In the genomic region with DNA sequence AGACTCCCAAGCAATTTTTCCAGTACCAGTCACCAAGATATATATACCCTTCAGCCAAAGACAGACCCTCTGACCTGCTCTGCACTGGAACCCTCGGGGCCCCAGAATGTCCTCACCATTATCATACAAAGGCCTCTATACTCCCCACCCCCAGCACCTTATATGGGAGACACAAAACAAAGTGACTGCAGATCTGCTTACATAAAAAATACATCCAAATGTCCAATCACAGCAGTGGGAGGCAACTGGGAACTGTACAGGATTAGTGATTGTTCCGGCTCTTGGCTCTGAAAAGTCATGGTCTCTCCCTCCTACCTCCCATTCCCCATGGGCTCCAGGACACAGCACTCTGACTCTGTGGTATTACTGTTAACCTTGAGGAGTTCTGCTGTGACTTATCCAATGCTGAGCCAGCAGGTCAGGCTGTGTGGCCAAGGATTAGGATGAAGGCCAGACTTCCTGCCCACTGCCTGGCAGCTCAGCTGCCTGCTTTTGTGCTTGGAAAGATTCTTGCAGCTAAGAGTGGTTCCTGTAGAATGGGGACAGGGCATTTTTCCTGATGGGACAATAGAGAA, we compare ENCODE assay signal across 1 cellular context.
A peak's percentile ranks its signal among the peaks of the same experiment; 100 is the strongest.
TF ChIP-seq lines count a peak whose summit lies in the region.

No MANE protein-coding gene starts in this region.

TF ChIP-seq in IMR-90, 13 proteins besides CTCF, POLR2A, EP300 and RAD21:
- TF ChIP-seq, protein P1, sequence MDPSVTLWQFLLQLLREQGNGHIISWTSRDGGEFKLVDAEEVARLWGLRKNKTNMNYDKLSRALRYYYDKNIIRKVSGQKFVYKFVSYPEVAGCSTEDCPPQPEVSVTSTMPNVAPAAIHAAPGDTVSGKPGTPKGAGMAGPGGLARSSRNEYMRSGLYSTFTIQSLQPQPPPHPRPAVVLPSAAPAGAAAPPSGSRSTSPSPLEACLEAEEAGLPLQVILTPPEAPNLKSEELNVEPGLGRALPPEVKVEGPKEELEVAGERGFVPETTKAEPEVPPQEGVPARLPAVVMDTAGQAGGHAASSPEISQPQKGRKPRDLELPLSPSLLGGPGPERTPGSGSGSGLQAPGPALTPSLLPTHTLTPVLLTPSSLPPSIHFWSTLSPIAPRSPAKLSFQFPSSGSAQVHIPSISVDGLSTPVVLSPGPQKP (IDR thresholded peaks at IDR 0.05; ENCODE audit: borderline replicate concordance, low read depth, low read length), result no peak
- 0 out of 2 replicates have a peak, but pooled peaks have one; percentile 12 for TF ChIP-seq MAFK (IDR thresholded peaks at IDR 0.05; ENCODE audit: low read depth, low read length)
